ENCODE assay signal across 14 cellular contexts in the genomic region with DNA sequence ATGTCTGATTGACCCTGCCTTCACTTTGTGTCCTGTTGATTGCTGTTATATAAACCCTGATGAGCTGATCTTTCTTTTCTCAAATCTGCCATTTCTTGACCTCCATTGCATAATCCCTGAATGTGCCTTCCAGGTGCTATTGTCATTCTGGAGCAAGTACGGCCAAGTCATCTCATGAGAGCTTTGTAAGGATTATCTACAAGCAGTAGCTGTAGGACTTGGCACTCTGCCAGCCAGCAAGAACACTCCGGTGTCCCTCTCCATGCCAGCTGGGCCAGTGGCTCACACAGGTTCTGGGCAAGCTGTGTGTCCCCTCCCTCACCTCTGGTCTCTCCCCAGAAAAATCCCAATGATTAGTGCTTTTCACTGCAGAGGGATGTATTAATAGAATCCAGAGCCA.
DNase-seq lines count a peak whose midpoint lies in the region; ATAC-seq and TF ChIP-seq lines count a peak whose summit lies in the region.
"Had no signal": no experiment of that assay in that cellular context is flagged by ENCODE, and none has a peak within 500 bp of the region (broad histone marks: within the 10 kb centered on the region; RNA-seq: fewer than 3 reads in every experiment).

No MANE protein-coding gene starts in this region.

- H3K36me3 Mint-ChIP-seq in CD4-positive, alpha-beta memory T cell = no peaks in the 10 kb centered on the region
- H3K36me3 Mint-ChIP-seq in natural killer cell = no peaks in the 10 kb centered on the region

- POLR2A ChIA-PET in CD4-positive, alpha-beta memory T cell (lab: Charles Lee; ENCODE audit: partially characterized antibody) = interaction anchor here (1.0 to 1.2 kb wide), 2 partner anchors 168 to 197 kb away, joined by 3 read pairs; no protein-coding TSS in a partner anchor

- no peak for TF ChIP-seq POLR2A in adrenal gland (IDR thresholded peaks at IDR 0.05)

- no peaks in the 10 kb centered on the region for H3K36me3 ChIP-seq in CD4-positive, alpha-beta memory T cell (ENCODE audit: insufficient read depth, low read length)
- H3K36me3 ChIP-seq in HAP-1 (replicated peaks) = no peaks in the 10 kb centered on the region
- no peaks in the 10 kb centered on the region for H3K36me3 ChIP-seq in adrenal gland (replicated peaks in 1 of 2)

- H3K4me1 Mint-ChIP-seq in CD4-positive, alpha-beta memory T cell = peaks cover 46 to 60% (median 53%) of the 10 kb centered on the region in 4 donors
- H3K4me1 Mint-ChIP-seq in natural killer cell = peaks cover 0 to 6% of the 10 kb centered on the region in 2 donors

- intact Hi-C loops in CD4-positive, alpha-beta memory T cell (cut with micrococcal nuclease) = no loop called here
- intact Hi-C loops in adrenal gland (cut with DNase I) (no loop called here), natural killer cell (cut with micrococcal nuclease) (no loop called here)

- H3K9me3 ChIP-seq in CD4-positive, alpha-beta memory T cell (ENCODE audit: control insufficient read depth in 1 of 2, low read length in 2 of 2) = no peaks in the 10 kb centered on the region
- H3K9me3 ChIP-seq in HAP-1 = no peaks in the 10 kb centered on the region
- H3K9me3 ChIP-seq in adrenal gland (replicated peaks in 1 of 3) = no peaks in the 10 kb centered on the region

- H3K27ac Mint-ChIP-seq in CD4-positive, alpha-beta memory T cell = peak overlapping the region in 6 of 7 donors; percentile 16 to 90 (median 34)
- no peak overlapping the region for H3K27ac Mint-ChIP-seq in natural killer cell
- H3K27ac Mint-ChIP-seq: activated T-helper 2 cell treated with anti-CD3 and anti-CD28 coated beads, Interferon-gamma antibody, Interleukin-2, Interleukin-4, amounts not matched to agents 10 μg/mL and 5 μg/mL and 100 μg/mL, durations not matched to agents 14 hours and 24 hours and 36 hours; dendritic cell treated with granulocyte-macrophage colony-stimulating factor and Interleukin-4, amounts not matched to agents 40 ng/mL and 50 ng/mL, for 4 days; HFFc6 had no signal

- WGBS in adrenal gland, 4 donors = 12 to 60% (median 30%) methylated on average over 2 of the region's 2 CpGs

- no peaks in the 10 kb centered on the region for H3K27me3 Mint-ChIP-seq in CD4-positive, alpha-beta memory T cell
- no peaks in the 10 kb centered on the region for H3K27me3 Mint-ChIP-seq in natural killer cell (ENCODE audit: low read depth in 2 of 2)

- CTCF ChIA-PET in CD4-positive, alpha-beta memory T cell (lab: Charles Lee; ENCODE audit: partially characterized antibody) = no interaction called here

- H3K4me1 ChIP-seq in CD4-positive, alpha-beta memory T cell (ENCODE audit: insufficient read depth, low read length) = peaks cover 43% of the 10 kb centered on the region
- H3K4me1 ChIP-seq in HAP-1 (peaks cover 11% of the 10 kb centered on the region), adrenal gland (replicated peaks in 1 of 2) (peaks cover 0 to 4% of the 10 kb centered on the region in 2 donors)

- TF ChIP-seq CTCF in adrenal gland (IDR thresholded peaks at IDR 0.05) (no peak), natural killer cell (IDR thresholded peaks at IDR 0.05) (no peak)

- H3K27me3 ChIP-seq in CD4-positive, alpha-beta memory T cell (ENCODE audit: insufficient read depth, low read length) = no peaks in the 10 kb centered on the region
- H3K27me3 ChIP-seq in HAP-1 (ENCODE audit: low read depth) = no peaks in the 10 kb centered on the region
- H3K27me3 ChIP-seq in adrenal gland = no peaks in the 10 kb centered on the region

- H3K4me3 ChIP-seq in CD4-positive, alpha-beta memory T cell (ENCODE audit: low read length in 2 of 2) = no peak overlapping the region
- H3K4me3 ChIP-seq in HAP-1 (no peak overlapping the region), adrenal gland (no peak overlapping the region)

- in situ Hi-C loops in HAP-1 (cut with MboI; ENCODE audit: low sequenced_read_pairs) = no loop called here

- DNase-seq in CD4-positive, alpha-beta memory T cell = no peak
- peak; percentile 83 to 85 for DNase-seq in HAP-1 (ENCODE audit: low spot score in 2 of 2)
- DNase-seq in adrenal gland = peak; percentile 28 to 75 (median 67)
- peak; percentile 48 to 60 for DNase-seq in lung microvascular endothelial cell (ENCODE audit: low read depth in 2 of 2)
- no peak for DNase-seq in natural killer cell
- no peak for DNase-seq in AG08396 (ENCODE audit: low spot score)
- DNase-seq: DND-41; HFFc6; NK-92 treated with Interleukin-12 subunit alpha and Interleukin-12 subunit beta, amount 100 ng/mL, for 24 hours; T1000 had no signal

- H3K27ac ChIP-seq in CD4-positive, alpha-beta memory T cell (ENCODE audit: low read depth, low read length) = no peak overlapping the region
- no peak overlapping the region for H3K27ac ChIP-seq in adrenal gland

- H3K4me3 Mint-ChIP-seq in CD4-positive, alpha-beta memory T cell = no peak overlapping the region
- no peak overlapping the region for H3K4me3 Mint-ChIP-seq in natural killer cell
- H3K4me3 Mint-ChIP-seq: dendritic cell treated with granulocyte-macrophage colony-stimulating factor and Interleukin-4, amounts not matched to agents 40 ng/mL and 50 ng/mL, for 4 days; HFFc6 had no signal

- peaks cover 0 to 9% (median 4%) of the 10 kb centered on the region in 8 donors for H3K9me3 Mint-ChIP-seq in CD4-positive, alpha-beta memory T cell
- H3K9me3 Mint-ChIP-seq in natural killer cell = no peaks in the 10 kb centered on the region
- H3K9me3 Mint-ChIP-seq: dendritic cell treated with granulocyte-macrophage colony-stimulating factor and Interleukin-4, amounts not matched to agents 40 ng/mL and 50 ng/mL, for 4 days had no signal

- ATAC-seq in GM19035 (IDR thresholded peaks at IDR 0.05; ENCODE audit: unreplicated experiment) (no peak), natural killer cell (no peak), GM18861 (IDR thresholded peaks at IDR 0.05; ENCODE audit: unreplicated experiment) (no peak)

Comparison
In these comparisons a context has a peak if more than half of its experiments do, and no peak if none do; other contexts are left out.
1. DNase-seq: peak in HAP-1 (2 of 2), adrenal gland (7 of 7) and lung microvascular endothelial cell (2 of 2); none in CD4-positive, alpha-beta memory T cell (0 of 5), natural killer cell (single experiment) and AG08396 (single experiment).
2. H3K27ac Mint-ChIP-seq: peak in CD4-positive, alpha-beta memory T cell (6 of 7); none in natural killer cell (0 of 2).